In the genomic region with DNA sequence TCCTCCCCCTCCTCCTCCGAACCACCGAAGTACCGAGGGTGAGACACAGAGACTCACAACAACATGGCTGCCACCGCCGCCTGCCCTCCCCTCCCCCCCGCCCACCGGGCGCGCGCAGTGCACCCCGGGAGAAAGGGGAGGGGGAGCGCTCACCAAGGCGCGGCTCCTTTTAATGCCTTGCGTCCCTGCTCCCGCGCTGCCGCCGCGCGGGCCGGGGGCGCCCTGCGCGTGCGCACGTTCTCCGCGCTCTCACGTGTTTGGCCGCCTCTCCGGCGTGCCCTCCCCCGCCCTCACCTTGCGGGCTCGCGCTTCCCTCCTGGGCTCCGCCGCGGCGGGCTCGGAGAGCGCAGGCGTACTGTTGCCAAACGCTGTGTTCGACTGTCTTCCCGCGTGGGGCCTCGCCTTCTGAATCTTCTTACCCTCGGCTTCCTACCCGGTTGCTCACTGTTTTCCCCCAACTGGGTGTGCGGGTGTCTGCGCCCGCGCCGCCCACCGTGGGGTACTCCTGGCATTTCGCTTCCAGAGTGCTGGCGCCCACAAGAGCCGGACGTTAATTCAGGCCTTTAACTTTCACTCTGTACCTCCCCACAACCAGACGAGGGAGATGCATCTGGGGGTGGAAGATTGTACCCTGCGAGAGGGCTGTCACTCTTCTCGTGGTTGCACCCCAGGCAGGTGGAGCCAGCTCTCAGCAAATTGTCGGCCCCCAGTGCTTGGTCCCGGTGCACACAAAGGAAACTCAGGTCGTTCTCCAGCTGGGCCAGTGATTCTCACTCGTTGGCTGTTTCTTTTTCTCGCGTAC, we compare ENCODE assay signal across 1 cellular context.
TF ChIP-seq lines count a peak whose summit lies in the region.

Gene PUM2, minus strand, starts transcription at position 92 of the 802 bp plus-strand sequence. CDS start 23,484 bp downstream, outside the sequence.

TF ChIP-seq in SK-N-SH, 30 proteins besides CTCF, POLR2A, EP300 and RAD21 (continued from another document):
- no peak for TF ChIP-seq FOXM1 (IDR thresholded peaks at IDR 0.05; ENCODE audit: low read depth)
